8 cellular contexts compared by ENCODE assay signal in genomic region chr10:5665380-5666323, GRCh38. TPM values are rescaled to one million over a fixed set of nuclear protein-coding genes. Genes with fewer than 3 reads are reported as not detected.
DNase-seq lines count a peak whose midpoint lies in the region; ATAC-seq and TF ChIP-seq lines count a peak whose summit lies in the region.

No MANE protein-coding gene starts in this region.

- intact Hi-C loops in aorta (cut with DNase I): loop anchor here in 1 of 2 donors (10.0 kb wide), 1 partner anchor 109 kb away; no protein-coding TSS in a partner anchor

- H3K4me1 ChIP-seq in endocrine pancreas (ENCODE audit: control insufficient read depth, insufficient read depth, low read length) (no peaks in the 10 kb centered on the region), mucosa of stomach (ENCODE audit: control insufficient read depth, insufficient read depth, low read length) (peaks cover 32% of the 10 kb centered on the region), aorta (ENCODE audit: control insufficient read depth in 1 of 2, insufficient read depth in 2 of 2, low read length in 2 of 2) (peaks cover 0 to 2% of the 10 kb centered on the region in 2 donors)

- H3K9ac ChIP-seq in endocrine pancreas (ENCODE audit: control insufficient read depth, insufficient read depth, low read length): peak overlapping the region; percentile 22
- peak overlapping the region; percentile 80 for H3K9ac ChIP-seq in mucosa of stomach (ENCODE audit: low read length)

- H3K4me3 ChIP-seq in GM06990 (replicated peaks; ENCODE audit: low read depth, low read length) (peak overlapping the region; percentile 59), endocrine pancreas (ENCODE audit: control insufficient read depth, insufficient read depth, low read length) (peak overlapping the region; percentile 83), mucosa of stomach (ENCODE audit: low read length) (peak overlapping the region; percentile 22), aorta (ENCODE audit: low read length in 2 of 2) (peak overlapping the region; percentile 70 to 80)

- no peaks in the 10 kb centered on the region for H3K36me3 ChIP-seq in GM06990 (ENCODE audit: control insufficient read depth, insufficient read depth, low read length)
- no peaks in the 10 kb centered on the region for H3K36me3 ChIP-seq in endocrine pancreas (ENCODE audit: control insufficient read depth, insufficient read depth, low read length)
- no peaks in the 10 kb centered on the region for H3K36me3 ChIP-seq in mucosa of stomach (ENCODE audit: control insufficient read depth, insufficient read depth, low read length)
- no peaks in the 10 kb centered on the region for H3K36me3 ChIP-seq in aorta (ENCODE audit: control insufficient read depth in 1 of 2, insufficient read depth in 2 of 2, low read length in 1 of 2)

- in situ Hi-C loops in SK-MEL-5 (cut with HindIII; ENCODE audit: low pct_unique_long_range_greater_than_20kb, low sequenced_read_pairs): no loop called here

- peaks cover 9% of the 10 kb centered on the region for H3K27me3 ChIP-seq in GM06990 (replicated peaks; ENCODE audit: control insufficient read depth, insufficient read depth, low read length)
- H3K27me3 ChIP-seq in endocrine pancreas (ENCODE audit: control insufficient read depth, insufficient read depth, low read length): no peaks in the 10 kb centered on the region
- no peaks in the 10 kb centered on the region for H3K27me3 ChIP-seq in mucosa of stomach (ENCODE audit: control insufficient read depth, insufficient read depth, low read length)
- no peaks in the 10 kb centered on the region for H3K27me3 ChIP-seq in aorta (ENCODE audit: control insufficient read depth in 1 of 2, insufficient read depth in 2 of 2, low read length in 1 of 2)

- ATAC-seq in HG02840 (IDR thresholded peaks at IDR 0.05; ENCODE audit: low FRiP score, unreplicated experiment) (peak; percentile 13), aorta (ENCODE audit: low FRiP score) (peak; percentile 72)

- DNase-seq in GM06990 (ENCODE audit: extremely low read depth, insufficient read length) (no peak), SK-MEL-5 (ENCODE audit: low read depth, low spot score) (peak; percentile 16), aorta (peak in 1 of 2 donors; percentile 82), NCI-H1092 treated with DMSO at 0.1 percent for 48 hours (lab: John Stamatoyannopoulos, UW) (no peak), SW 1271 (lab: John Stamatoyannopoulos, UW) (no peak)

- H3K9me3 ChIP-seq in endocrine pancreas (ENCODE audit: control insufficient read depth, low read length) (no peaks in the 10 kb centered on the region), mucosa of stomach (ENCODE audit: control insufficient read depth, low read length) (no peaks in the 10 kb centered on the region), aorta (ENCODE audit: control insufficient read depth, low read length) (no peaks in the 10 kb centered on the region)

- peak overlapping the region; percentile 0 to 72 for H3K27ac ChIP-seq in aorta (ENCODE audit: low read depth in 1 of 2, low read length in 2 of 2)

- 5% methylated on average over 41 to 43 of the region's 43 CpGs for WGBS in aorta, 2 donors

- no peak for TF ChIP-seq CTCF in GM06990 (IDR thresholded peaks at IDR 0.05; ENCODE audit: insufficient read depth, low read length, poor library complexity, severe bottlenecking)

RNA-seq across cellular contexts. Expression of gene ASB13, which starts 0.7 kb away (rescaled TPM):
- 12.7 and 14.6 TPM in 2 replicates for total RNA-seq in SK-MEL-5 (2014; rRNA removed; shearing (Covaris generic))
- 15.8 and 19.7 TPM in 2 replicates for polyA plus RNA-seq in SK-MEL-5 (2015; cell fraction: cytosol; rRNA removed)
- polyA plus RNA-seq in SK-MEL-5 (2015; cell fraction: nucleus; rRNA removed): 3.6 and 8.0 TPM in 2 replicates
- total RNA-seq in aorta: 10 to 100 TPM; 23.2 to 25.0 TPM
- polyA plus RNA-seq in aorta: 10 to 100 TPM; 19.2 to 35.1 TPM

RNA-seq across cellular contexts. Expression of gene TASOR2, which starts 19.0 kb away (rescaled TPM):
- total RNA-seq in SK-MEL-5 (2014; rRNA removed; shearing (Covaris generic)): 49.3 and 52.6 TPM in 2 replicates
- polyA plus RNA-seq in SK-MEL-5 (2015; cell fraction: cytosol; rRNA removed): 19.9 and 39.7 TPM in 2 replicates
- polyA plus RNA-seq in SK-MEL-5 (2015; cell fraction: nucleus; rRNA removed): 48.3 and 50.0 TPM in 2 replicates
- total RNA-seq in aorta: 10 to 100 TPM; 68.2 to 72.6 TPM
- polyA plus RNA-seq in aorta: 10 to 100 TPM in 1 of 2 donors, 1 to 10 TPM in 1; 2.3 to 11.0 TPM

Comparison
In these comparisons a context has a peak if more than half of its experiments do, and no peak if none do; other contexts are left out.
1. H3K4me3 ChIP-seq: peak in every context shown above with its lines; median percentile 83 in endocrine pancreas; 75 in aorta; 59 in GM06990; 22 in mucosa of stomach.